ENCODE assay signal across 19 cellular contexts in genomic region chr6:97423190-97423589, GRCh38.
DNase-seq lines count a peak whose midpoint lies in the region; ATAC-seq lines count a peak whose summit lies in the region.
"Had no signal": no experiment of that assay in that cellular context is flagged by ENCODE, and none has a peak within 500 bp of the region (broad histone marks: within the 10 kb centered on the region; RNA-seq: fewer than 3 reads in every experiment).

No MANE protein-coding gene starts in this region.

- ATAC-seq in GM18508 (IDR thresholded peaks at IDR 0.05; ENCODE audit: insufficient read depth, unreplicated experiment), result peak; percentile 54
- peak; percentile 48 for ATAC-seq in GM19463 (IDR thresholded peaks at IDR 0.05; ENCODE audit: unreplicated experiment)
- ATAC-seq in HG02571 (IDR thresholded peaks at IDR 0.05; ENCODE audit: unreplicated experiment), result peak; percentile 78
- peak; percentile 58 for ATAC-seq in HG03159 (IDR thresholded peaks at IDR 0.05; ENCODE audit: unreplicated experiment)
- ATAC-seq in Right ventricle myocardium inferior, result no peak
- ATAC-seq in GM18868 (IDR thresholded peaks at IDR 0.05; ENCODE audit: unreplicated experiment), result no peak

- H3K9me3 Mint-ChIP-seq in activated naive CD4-positive, alpha-beta T cell treated with anti-CD3 and anti-CD28 coated beads, Interleukin-2, amount 10 ng/mL, durations not matched to agents 7 days and 5 days, result no peaks in the 10 kb centered on the region
- H3K9me3 Mint-ChIP-seq: activated CD4-positive, alpha-beta T cell treated with anti-CD3 and anti-CD28 coated beads, Interleukin-2, amount 10 ng/mL, durations not matched to agents 24 days and 14 days; H9 had no signal

- no peaks in the 10 kb centered on the region for H3K36me3 Mint-ChIP-seq in activated naive CD4-positive, alpha-beta T cell treated with anti-CD3 and anti-CD28 coated beads, Interleukin-2, amount 10 ng/mL, durations not matched to agents 7 days and 5 days

- CTCF ChIA-PET in activated naive CD4-positive, alpha-beta T cell treated with anti-CD3 and anti-CD28 coated beads, Interleukin-2, amount 10 ng/mL, durations not matched to agents 7 days and 5 days (lab: Charles Lee), result no interaction called here

- no peaks in the 10 kb centered on the region for H3K27me3 Mint-ChIP-seq in activated naive CD4-positive, alpha-beta T cell treated with anti-CD3 and anti-CD28 coated beads, Interleukin-2, amount 10 ng/mL, durations not matched to agents 7 days and 5 days

- no peaks in the 10 kb centered on the region for H3K4me1 Mint-ChIP-seq in activated naive CD4-positive, alpha-beta T cell treated with anti-CD3 and anti-CD28 coated beads, Interleukin-2, amount 10 ng/mL, durations not matched to agents 7 days and 5 days
- H3K4me1 Mint-ChIP-seq: activated CD4-positive, alpha-beta T cell treated with anti-CD3 and anti-CD28 coated beads, Interleukin-2, amount 10 ng/mL, durations not matched to agents 24 days and 14 days; H9; neural crest cell had no signal

- DNase-seq in activated naive CD4-positive, alpha-beta T cell treated with anti-CD3 and anti-CD28 coated beads, Interleukin-2, amount 10 ng/mL, durations not matched to agents 7 days and 5 days, result no peak
- DNase-seq in Right ventricle myocardium inferior (ENCODE audit: missing footprints) (no peak), NCI-H69 (lab: John Stamatoyannopoulos, UW) (no peak)
- DNase-seq: activated CD4-positive, alpha-beta T cell treated with anti-CD3 and anti-CD28 coated beads, Interleukin-2, amount 10 ng/mL, durations not matched to agents 24 days and 14 days; activated naive CD4-positive, alpha-beta T cell treated with Interleukin-2 at 50 U/mL for 16 hours; DMS153; H9; hypothalamus; mesendoderm; NCI-H2029 treated with DMSO at 0.1 percent for 48 hours; retina; T1000 had no signal

- intact Hi-C loops in Right ventricle myocardium inferior (cut with DNase I), result no loop called here

- no peak overlapping the region for H3K27ac Mint-ChIP-seq in activated naive CD4-positive, alpha-beta T cell treated with anti-CD3 and anti-CD28 coated beads, Interleukin-2, amount 10 ng/mL, durations not matched to agents 7 days and 5 days
- H3K27ac Mint-ChIP-seq: activated CD4-positive, alpha-beta T cell treated with anti-CD3 and anti-CD28 coated beads, Interleukin-2, amount 10 ng/mL, durations not matched to agents 24 days and 14 days; H9; stimulated activated naive CD8-positive, alpha-beta T cell treated with anti-CD3 and anti-CD28 coated beads, Interleukin-15, Interleukin-2, amounts not matched to agents 100 ng/mL and 50 ng/mL, for 24 hours had no signal

- H3K4me3 Mint-ChIP-seq in activated naive CD4-positive, alpha-beta T cell treated with anti-CD3 and anti-CD28 coated beads, Interleukin-2, amount 10 ng/mL, durations not matched to agents 7 days and 5 days, result no peak overlapping the region
- H3K4me3 Mint-ChIP-seq: activated CD4-positive, alpha-beta T cell treated with anti-CD3 and anti-CD28 coated beads, Interleukin-2, amount 10 ng/mL, durations not matched to agents 24 days and 14 days; H9; neural crest cell; stimulated activated naive CD8-positive, alpha-beta T cell treated with anti-CD3 and anti-CD28 coated beads, Interleukin-15, Interleukin-2, amounts not matched to agents 100 ng/mL and 50 ng/mL, for 24 hours had no signal

Comparison
In these comparisons a context has a peak if more than half of its experiments do, and no peak if none do; other contexts are left out.
1. ATAC-seq: peak in GM18508 (single experiment), GM19463 (single experiment), HG02571 (single experiment) and HG03159 (single experiment); none in Right ventricle myocardium inferior (single experiment) and GM18868 (single experiment).